20 cellular contexts compared by ENCODE assay signal in the genomic region with DNA sequence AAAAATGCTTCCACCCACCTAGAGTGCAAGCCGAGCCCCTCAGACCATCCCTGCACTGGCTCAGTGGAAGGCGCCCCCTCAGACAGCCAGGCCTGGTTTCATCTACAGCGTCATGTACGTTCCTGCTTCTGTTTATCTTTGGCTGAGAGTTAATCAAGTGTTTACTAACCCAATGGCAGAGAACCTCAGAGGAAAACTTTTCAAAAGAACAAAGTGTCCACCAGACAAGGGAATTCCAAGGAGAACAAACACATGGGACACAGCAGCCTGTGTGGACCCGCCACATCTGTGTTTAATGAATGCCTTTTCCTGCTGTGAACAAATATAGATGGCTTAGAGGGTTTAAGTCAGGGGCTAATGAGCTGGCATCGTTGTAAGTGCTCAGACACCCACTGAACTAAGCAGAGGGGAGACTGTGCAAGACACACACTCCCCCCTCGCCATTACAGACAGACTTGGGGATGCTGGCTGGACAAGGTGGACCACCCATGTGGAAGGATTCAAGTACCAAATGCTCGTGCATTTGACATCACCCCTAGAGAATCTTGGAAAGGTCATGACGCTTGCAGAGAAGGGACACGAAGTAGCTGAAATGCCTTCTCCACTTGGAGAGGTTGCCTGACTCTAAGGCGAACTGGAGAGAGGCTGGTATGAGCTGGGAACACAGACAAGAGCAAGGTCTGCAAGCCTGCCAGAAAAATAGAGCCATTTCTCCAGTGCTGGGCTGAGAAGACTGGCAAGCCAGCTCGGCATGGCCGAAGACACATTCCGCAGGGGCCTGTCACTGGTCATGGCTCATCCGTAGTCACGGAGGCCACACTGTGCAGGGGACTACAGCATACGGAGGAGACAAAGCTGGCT. TPM values are rescaled to one million over a fixed set of nuclear protein-coding genes. Genes with fewer than 3 reads are reported as not detected.
DNase-seq lines count a peak whose midpoint lies in the region; ATAC-seq and TF ChIP-seq lines count a peak whose summit lies in the region.
"Had no signal": no experiment of that assay in that cellular context is flagged by ENCODE, and none has a peak within 500 bp of the region (broad histone marks: within the 10 kb centered on the region; RNA-seq: fewer than 3 reads in every experiment).

No MANE protein-coding gene starts in this region.

- no peaks in the 10 kb centered on the region for H3K36me3 ChIP-seq in endodermal cell (ENCODE audit: control insufficient read depth, insufficient read depth, low read length)
- no peaks in the 10 kb centered on the region for H3K36me3 ChIP-seq in mucosa of descending colon (ENCODE audit: low read depth)
- no peaks in the 10 kb centered on the region for H3K36me3 ChIP-seq in upper lobe of right lung
- H3K36me3 ChIP-seq: colonic mucosa, tibial nerve had no signal

- no peaks in the 10 kb centered on the region for H3K9me3 ChIP-seq in endodermal cell (ENCODE audit: control insufficient read depth, low read length)
- H3K9me3 ChIP-seq in mucosa of descending colon: no peaks in the 10 kb centered on the region
- no peaks in the 10 kb centered on the region for H3K9me3 ChIP-seq in upper lobe of right lung
- H3K9me3 ChIP-seq: colonic mucosa had no signal

- no peak overlapping the region for H3K4me3 ChIP-seq in endodermal cell (ENCODE audit: low read length)
- H3K4me3 ChIP-seq in mucosa of descending colon: no peak overlapping the region
- no peak overlapping the region for H3K4me3 ChIP-seq in upper lobe of right lung
- H3K4me3 ChIP-seq: colonic mucosa, skin epidermis, tibial nerve had no signal

- ATAC-seq in mucosa of descending colon: peak; percentile 36
- ATAC-seq in upper lobe of right lung: peak; percentile 77
- ATAC-seq in naive thymus-derived CD8-positive, alpha-beta T cell: no peak
- ATAC-seq in GM21360 (IDR thresholded peaks at IDR 0.05; ENCODE audit: unreplicated experiment): no peak
- no peak for ATAC-seq in GM19452 (IDR thresholded peaks at IDR 0.05; ENCODE audit: unreplicated experiment)

- H3K4me3 Mint-ChIP-seq in endodermal cell: peak overlapping the region; percentile 13
- no peak overlapping the region for H3K4me3 Mint-ChIP-seq in naive thymus-derived CD8-positive, alpha-beta T cell
- H3K4me3 Mint-ChIP-seq: T-helper 1 cell treated with Interleukin-12 subunit alpha and Interleukin-12 subunit beta and Interleukin-4 antibody, amounts not matched to agents 30 μg/mL and 1 μg/mL, for 36 hours had no signal

- H3K9ac ChIP-seq in endodermal cell (ENCODE audit: extremely low read depth, low read length, poor library complexity, severe bottlenecking): peak overlapping the region; percentile 2

- no peak overlapping the region for H3K27ac ChIP-seq in endodermal cell (ENCODE audit: low read depth, low read length)
- peak overlapping the region; percentile 0 for H3K27ac ChIP-seq in upper lobe of right lung
- H3K27ac ChIP-seq: colonic mucosa had no signal

- intact Hi-C loops in mucosa of descending colon (cut with DNase I, micrococcal nuclease) (no loop called here), upper lobe of right lung (cut with DNase I) (no loop called here)

- H3K4me1 Mint-ChIP-seq in endodermal cell: peaks cover 21% of the 10 kb centered on the region
- H3K4me1 Mint-ChIP-seq in naive thymus-derived CD8-positive, alpha-beta T cell: peaks cover 0 to 2% (median 0%) of the 10 kb centered on the region in 4 donors

- H3K27ac Mint-ChIP-seq in endodermal cell: peak overlapping the region; percentile 58
- no peak overlapping the region for H3K27ac Mint-ChIP-seq in naive thymus-derived CD8-positive, alpha-beta T cell
- H3K27ac Mint-ChIP-seq: activated T-helper 2 cell treated with anti-CD3 and anti-CD28 coated beads, Interferon-gamma antibody, Interleukin-2, Interleukin-4, amounts not matched to agents 10 μg/mL and 5 μg/mL and 100 μg/mL, durations not matched to agents 14 hours and 24 hours and 36 hours; T-helper 1 cell treated with Interleukin-12 subunit alpha and Interleukin-12 subunit beta and Interleukin-4 antibody, amounts not matched to agents 30 μg/mL and 1 μg/mL, for 36 hours had no signal

- POLR2A ChIA-PET in naive thymus-derived CD8-positive, alpha-beta T cell (lab: Charles Lee): no interaction called here

- no peak for TF ChIP-seq CTCF in endodermal cell (conservative IDR thresholded peaks at IDR 0.05)
- TF ChIP-seq CTCF in mucosa of descending colon (IDR thresholded peaks at IDR 0.05): no peak
- TF ChIP-seq CTCF in upper lobe of right lung (IDR thresholded peaks at IDR 0.05): no peak

- H3K27me3 ChIP-seq in endodermal cell (ENCODE audit: control insufficient read depth, insufficient read depth, low read length, poor library complexity, severe bottlenecking) (peaks cover 5% of the 10 kb centered on the region), upper lobe of right lung (no peaks in the 10 kb centered on the region)
- H3K27me3 ChIP-seq: colonic mucosa, tibial nerve had no signal

- peaks cover 9% of the 10 kb centered on the region for H3K4me1 ChIP-seq in endodermal cell (ENCODE audit: control insufficient read depth, insufficient read depth, low read length)
- H3K4me1 ChIP-seq in mucosa of descending colon (ENCODE audit: low read depth): no peaks in the 10 kb centered on the region
- H3K4me1 ChIP-seq in upper lobe of right lung: peaks cover 31% of the 10 kb centered on the region
- H3K4me1 ChIP-seq: colonic mucosa had no signal

- DNase-seq in NCI-H510A treated with DMSO at 0.1 percent for 48 hours (lab: John Stamatoyannopoulos, UW) (peak; percentile 2), NCI-H510A (lab: John Stamatoyannopoulos, UW) (no peak), endodermal cell (no peak), mucosa of descending colon (no peak), upper lobe of right lung (peak; percentile 60)
- no peak for DNase-seq in naive thymus-derived CD8-positive, alpha-beta T cell
- DNase-seq: 8988T, anterior cingulate cortex, colonic mucosa, DMS153, glutamatergic neuron, Karpas-422, midbrain, occipital lobe had no signal

- 73 to 90% methylated on average over 14 to 17 of the region's 17 CpGs for WGBS in endodermal cell (ENCODE audit: insufficient coverage in 1 of 2, insufficient read length in 1 of 2), 2 experiments

- H3K9me3 Mint-ChIP-seq in endodermal cell: no peaks in the 10 kb centered on the region
- H3K9me3 Mint-ChIP-seq in naive thymus-derived CD8-positive, alpha-beta T cell: no peaks in the 10 kb centered on the region
- H3K9me3 Mint-ChIP-seq: activated T-helper 2 cell treated with anti-CD3 and anti-CD28 coated beads, Interferon-gamma antibody, Interleukin-2, Interleukin-4, amounts not matched to agents 10 μg/mL and 5 μg/mL and 100 μg/mL, durations not matched to agents 14 hours and 24 hours and 36 hours; T-helper 1 cell treated with Interleukin-12 subunit alpha and Interleukin-12 subunit beta and Interleukin-4 antibody, amounts not matched to agents 30 μg/mL and 1 μg/mL, for 36 hours had no signal

- no peaks in the 10 kb centered on the region for H3K36me3 Mint-ChIP-seq in endodermal cell (ENCODE audit: low read depth)
- H3K36me3 Mint-ChIP-seq in naive thymus-derived CD8-positive, alpha-beta T cell: no peaks in the 10 kb centered on the region

- H3K27me3 Mint-ChIP-seq in endodermal cell (ENCODE audit: insufficient read depth): peaks cover 2% of the 10 kb centered on the region
- H3K27me3 Mint-ChIP-seq in naive thymus-derived CD8-positive, alpha-beta T cell: peaks cover 0 to 9% (median 6%) of the 10 kb centered on the region in 5 donors

RNA-seq across cellular contexts. Expression of a gene that starts 53.5 kb away (rescaled TPM):
- total RNA-seq in endodermal cell: 10 to 100 TPM; 16.8 to 19.5 TPM
- polyA plus RNA-seq in endodermal cell (2013, experiment 1 of 2): 29.7 TPM
- polyA plus RNA-seq in endodermal cell (2013, experiment 2 of 2): 29.4 TPM
- 10 to 100 TPM in 2 of 3 donors, 1 to 10 TPM in 1; 9.9 to 12.9 (median 10.6) TPM for total RNA-seq in mucosa of descending colon
- total RNA-seq in upper lobe of right lung: 16.2 TPM
- total RNA-seq in naive thymus-derived CD8-positive, alpha-beta T cell: 10 to 100 TPM; 20.5 to 21.8 TPM
- 10 to 100 TPM; 60.3 to 65.1 (median 60.3) TPM for polyA plus RNA-seq in naive thymus-derived CD8-positive, alpha-beta T cell

Comparison
In these comparisons a context has a peak if more than half of its experiments do, and no peak if none do; other contexts are left out.
1. DNase-seq: peak in NCI-H510A treated with DMSO at 0.1 percent for 48 hours (single experiment) and upper lobe of right lung (single experiment); none in NCI-H510A (single experiment), endodermal cell (single experiment), mucosa of descending colon (0 of 3) and naive thymus-derived CD8-positive, alpha-beta T cell (0 of 10).
2. ATAC-seq: peak in mucosa of descending colon (single experiment) and upper lobe of right lung (single experiment); none in naive thymus-derived CD8-positive, alpha-beta T cell (0 of 2), GM21360 (single experiment) and GM19452 (single experiment).